16 cellular contexts compared by ENCODE assay signal in the genomic region with DNA sequence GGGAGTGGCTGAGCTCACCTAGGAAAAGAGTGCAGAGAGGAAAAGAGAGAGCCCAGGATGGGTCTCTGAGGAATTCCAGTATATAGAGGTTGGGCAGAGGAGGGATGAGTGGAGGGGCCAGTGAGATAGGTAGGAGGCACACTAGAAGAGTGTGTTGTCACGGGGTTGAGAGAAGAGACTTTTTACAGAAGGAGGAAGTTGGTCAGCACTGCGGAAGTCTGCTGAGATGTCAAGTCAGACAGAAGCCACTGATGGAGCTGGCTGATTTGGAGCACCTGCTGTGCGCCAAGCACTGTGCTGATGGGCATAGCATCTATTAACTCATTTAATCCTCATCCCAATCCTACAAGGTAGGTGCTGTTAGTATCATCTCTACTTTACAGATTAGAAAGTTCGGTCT.
DNase-seq lines count a peak whose midpoint lies in the region; ATAC-seq and TF ChIP-seq lines count a peak whose summit lies in the region.
"Had no signal": no experiment of that assay in that cellular context is flagged by ENCODE, and none has a peak within 500 bp of the region (broad histone marks: within the 10 kb centered on the region; RNA-seq: fewer than 3 reads in every experiment).

No MANE protein-coding gene starts in this region.

- H3K27ac Mint-ChIP-seq in activated naive CD8-positive, alpha-beta T cell treated with anti-CD3 and anti-CD28 coated beads, Interleukin-2, amount 10 ng/mL, durations not matched to agents 7 days and 5 days, result no peak overlapping the region
- no peak overlapping the region for H3K27ac Mint-ChIP-seq in activated naive CD8-positive, alpha-beta T cell treated with anti-CD3 and anti-CD28 coated beads, Interleukin-2, amount 50 U/mL, for 24 hours
- H3K27ac Mint-ChIP-seq: CD4-positive, alpha-beta T cell had no signal

- intact Hi-C loops in OCI-LY7 (cut with micrococcal nuclease; ENCODE audit: unreplicated experiment), result no loop called here

- H3K9me3 Mint-ChIP-seq in activated naive CD8-positive, alpha-beta T cell treated with anti-CD3 and anti-CD28 coated beads, Interleukin-2, amount 10 ng/mL, durations not matched to agents 7 days and 5 days, result no peaks in the 10 kb centered on the region
- H3K9me3 Mint-ChIP-seq in activated naive CD8-positive, alpha-beta T cell treated with anti-CD3 and anti-CD28 coated beads, Interleukin-2, amount 50 U/mL, for 24 hours, result no peaks in the 10 kb centered on the region
- H3K9me3 Mint-ChIP-seq: CD4-positive, alpha-beta T cell had no signal

- H3K4me2 ChIP-seq in OCI-LY3 (ENCODE audit: low read length) (peak overlapping the region; percentile 32), OCI-LY7 (ENCODE audit: low read length) (no peak overlapping the region)

- H3K27ac ChIP-seq in OCI-LY3 (ENCODE audit: low read length) (no peak overlapping the region), OCI-LY7 (ENCODE audit: low read depth, low read length, poor library complexity, severe bottlenecking) (no peak overlapping the region)
- H3K27ac ChIP-seq: SJSA1 had no signal

- H3K9me3 ChIP-seq in OCI-LY3 (ENCODE audit: insufficient read depth, low read length) (no peaks in the 10 kb centered on the region), OCI-LY7 (ENCODE audit: low read length) (no peaks in the 10 kb centered on the region)
- H3K9me3 ChIP-seq: SJSA1 had no signal

- CTCF ChIA-PET in OCI-LY7 (lab: Charles Lee; ENCODE audit: unreplicated experiment), result no interaction called here

- TF ChIP-seq CTCF in OCI-LY3 (IDR thresholded peaks at IDR 0.05; ENCODE audit: low read depth, low read length), result no peak
- no peak for TF ChIP-seq CTCF in OCI-LY7 (conservative IDR thresholded peaks at IDR 0.05; ENCODE audit: low read length)

- H3K36me3 ChIP-seq in OCI-LY3 (replicated peaks; ENCODE audit: low read depth, low read length) (no peaks in the 10 kb centered on the region), OCI-LY7 (ENCODE audit: insufficient read depth, low read length) (no peaks in the 10 kb centered on the region)
- H3K36me3 ChIP-seq: SJSA1 had no signal

- POLR2A ChIA-PET in activated naive CD8-positive, alpha-beta T cell treated with anti-CD3 and anti-CD28 coated beads, Interleukin-2, amount 10 ng/mL, durations not matched to agents 7 days and 5 days (lab: Charles Lee), result no interaction called here
- POLR2A ChIA-PET in OCI-LY7 (lab: Charles Lee), result no interaction called here

- H3K4me1 ChIP-seq in OCI-LY3 (ENCODE audit: low read length) (peaks cover 11% of the 10 kb centered on the region), OCI-LY7 (ENCODE audit: insufficient read depth, low read length, poor library complexity, severe bottlenecking) (no peaks in the 10 kb centered on the region)
- H3K4me1 ChIP-seq: SJSA1 had no signal

- H3K9ac ChIP-seq in OCI-LY3 (ENCODE audit: low read length), result no peak overlapping the region

- H4K20me1 ChIP-seq in OCI-LY3 (ENCODE audit: insufficient read depth, low read length) (no peaks in the 10 kb centered on the region), OCI-LY7 (ENCODE audit: insufficient read depth, low read length) (no peaks in the 10 kb centered on the region)

- DNase-seq in activated naive CD8-positive, alpha-beta T cell treated with anti-CD3 and anti-CD28 coated beads, Interleukin-2, amount 10 ng/mL, durations not matched to agents 7 days and 5 days, result no peak
- DNase-seq in activated naive CD8-positive, alpha-beta T cell treated with anti-CD3 and anti-CD28 coated beads, Interleukin-2, amount 50 U/mL, for 24 hours, result no peak
- peak; percentile 5 for DNase-seq in globus pallidus (ENCODE audit: low spot score)
- DNase-seq in superior temporal gyrus (ENCODE audit: extremely low spot score), result no peak
- no peak for DNase-seq in OCI-LY7 (ENCODE audit: low spot score)
- DNase-seq in SW480 (ENCODE audit: low spot score), result no peak
- no peak for DNase-seq in activated CD8-positive, alpha-beta memory T cell treated with anti-CD3 and anti-CD28 coated beads, Interleukin-2, amount 50 U/mL, for 48 hours
- DNase-seq: CD4-positive, alpha-beta T cell; DMS79; GOT3; NCI-H1092; NCI-H1694 treated with DMSO at 0.1 percent for 48 hours; NCI-H446; RPMI8226 had no signal

- no peaks in the 10 kb centered on the region for H3K79me2 ChIP-seq in OCI-LY3 (ENCODE audit: low read length)
- H3K79me2 ChIP-seq in OCI-LY7 (ENCODE audit: insufficient read depth, low read depth, low read length), result no peaks in the 10 kb centered on the region

- no peaks in the 10 kb centered on the region for H3K36me3 Mint-ChIP-seq in activated naive CD8-positive, alpha-beta T cell treated with anti-CD3 and anti-CD28 coated beads, Interleukin-2, amount 10 ng/mL, durations not matched to agents 7 days and 5 days
- no peaks in the 10 kb centered on the region for H3K36me3 Mint-ChIP-seq in activated naive CD8-positive, alpha-beta T cell treated with anti-CD3 and anti-CD28 coated beads, Interleukin-2, amount 50 U/mL, for 24 hours (ENCODE audit: low read depth)

- H3K9me2 ChIP-seq in OCI-LY7 (ENCODE audit: insufficient read depth, low read length), result no peaks in the 10 kb centered on the region

- no peaks in the 10 kb centered on the region for H3K4me1 Mint-ChIP-seq in activated naive CD8-positive, alpha-beta T cell treated with anti-CD3 and anti-CD28 coated beads, Interleukin-2, amount 10 ng/mL, durations not matched to agents 7 days and 5 days
- H3K4me1 Mint-ChIP-seq in activated naive CD8-positive, alpha-beta T cell treated with anti-CD3 and anti-CD28 coated beads, Interleukin-2, amount 50 U/mL, for 24 hours, result no peaks in the 10 kb centered on the region

- H3K4me3 ChIP-seq in OCI-LY3 (ENCODE audit: low read length), result 0 out of 2 replicates have a peak overlapping the region, but pooled peaks have one; percentile 18
- no peak overlapping the region for H3K4me3 ChIP-seq in OCI-LY7 (ENCODE audit: low read depth, low read length, poor library complexity, severe bottlenecking)
- H3K4me3 ChIP-seq: SJSA1 had no signal

- peak overlapping the region; percentile 23; the same call in 1 of the 2 replicates for H2AFZ ChIP-seq in OCI-LY3 (ENCODE audit: low read depth, low read length)
- no peak overlapping the region for H2AFZ ChIP-seq in OCI-LY7 (ENCODE audit: low read length)

- ATAC-seq in activated naive CD8-positive, alpha-beta T cell treated with anti-CD3 and anti-CD28 coated beads, Interleukin-2, amount 10 ng/mL, durations not matched to agents 7 days and 5 days (ENCODE audit: low read depth), result peak; percentile 67
- no peak for ATAC-seq in activated naive CD8-positive, alpha-beta T cell treated with anti-CD3 and anti-CD28 coated beads, Interleukin-2, amount 50 U/mL, for 24 hours

- H3K4me3 Mint-ChIP-seq in activated naive CD8-positive, alpha-beta T cell treated with anti-CD3 and anti-CD28 coated beads, Interleukin-2, amount 10 ng/mL, durations not matched to agents 7 days and 5 days, result no peak overlapping the region
- no peak overlapping the region for H3K4me3 Mint-ChIP-seq in activated naive CD8-positive, alpha-beta T cell treated with anti-CD3 and anti-CD28 coated beads, Interleukin-2, amount 50 U/mL, for 24 hours
- H3K4me3 Mint-ChIP-seq: CD4-positive, alpha-beta T cell had no signal

- no peaks in the 10 kb centered on the region for H3K27me3 Mint-ChIP-seq in activated naive CD8-positive, alpha-beta T cell treated with anti-CD3 and anti-CD28 coated beads, Interleukin-2, amount 10 ng/mL, durations not matched to agents 7 days and 5 days
- H3K27me3 Mint-ChIP-seq in activated naive CD8-positive, alpha-beta T cell treated with anti-CD3 and anti-CD28 coated beads, Interleukin-2, amount 50 U/mL, for 24 hours, result no peaks in the 10 kb centered on the region
- H3K27me3 Mint-ChIP-seq: CD4-positive, alpha-beta T cell had no signal

- peaks cover 7% of the 10 kb centered on the region for H3K27me3 ChIP-seq in OCI-LY3 (ENCODE audit: low read depth, low read length)
- H3K27me3 ChIP-seq: SJSA1 had no signal

- no TSS peak for BruUV-seq in OCI-LY7 (replicated peaks; lab: Mats Ljungman, UMichigan)
